8 cellular contexts compared by ENCODE assay signal in genomic region chr16:21656795-21657768, GRCh38. TPM values are rescaled to one million over a fixed set of nuclear protein-coding genes. Genes with fewer than 3 reads are reported as not detected.
DNase-seq lines count a peak whose midpoint lies in the region; ATAC-seq and TF ChIP-seq lines count a peak whose summit lies in the region.

No MANE protein-coding gene starts in this region.

- no peaks in the 10 kb centered on the region for H3K27me3 ChIP-seq in SJCRH30

- peaks cover 26% of the 10 kb centered on the region for H3K36me3 Mint-ChIP-seq in stimulated activated naive CD8-positive, alpha-beta T cell treated with anti-CD3 and anti-CD28 coated beads, Interleukin-15, Interleukin-2, amounts not matched to agents 100 ng/mL and 50 ng/mL, for 24 hours (ENCODE audit: low read depth)
- H3K36me3 Mint-ChIP-seq in chondrocyte (ENCODE audit: low read depth) = peaks cover 6% of the 10 kb centered on the region
- H3K36me3 Mint-ChIP-seq in activated T-helper 2 cell treated with anti-CD3 and anti-CD28 coated beads, Interferon-gamma antibody, Interleukin-2, Interleukin-4, amounts not matched to agents 10 μg/mL and 5 μg/mL and 100 μg/mL, durations not matched to agents 14 hours and 24 hours and 36 hours (ENCODE audit: low read depth) = peaks cover 22% of the 10 kb centered on the region

- no peaks in the 10 kb centered on the region for H3K9me3 ChIP-seq in SJCRH30 (replicated peaks)

- peaks cover 56% of the 10 kb centered on the region for H3K4me1 Mint-ChIP-seq in stimulated activated naive CD8-positive, alpha-beta T cell treated with anti-CD3 and anti-CD28 coated beads, Interleukin-15, Interleukin-2, amounts not matched to agents 100 ng/mL and 50 ng/mL, for 24 hours (ENCODE audit: low read depth)
- peaks cover 10% of the 10 kb centered on the region for H3K4me1 Mint-ChIP-seq in chondrocyte (ENCODE audit: low read depth)
- peaks cover 37% of the 10 kb centered on the region for H3K4me1 Mint-ChIP-seq in activated T-helper 2 cell treated with anti-CD3 and anti-CD28 coated beads, Interferon-gamma antibody, Interleukin-2, Interleukin-4, amounts not matched to agents 10 μg/mL and 5 μg/mL and 100 μg/mL, durations not matched to agents 14 hours and 24 hours and 36 hours (ENCODE audit: low read depth)

- H3K4me3 ChIP-seq in SJCRH30 = no peak overlapping the region

- no peaks in the 10 kb centered on the region for H3K27me3 Mint-ChIP-seq in stimulated activated naive CD8-positive, alpha-beta T cell treated with anti-CD3 and anti-CD28 coated beads, Interleukin-15, Interleukin-2, amounts not matched to agents 100 ng/mL and 50 ng/mL, for 24 hours
- H3K27me3 Mint-ChIP-seq in chondrocyte (ENCODE audit: low read depth) = no peaks in the 10 kb centered on the region
- no peaks in the 10 kb centered on the region for H3K27me3 Mint-ChIP-seq in activated T-helper 2 cell treated with anti-CD3 and anti-CD28 coated beads, Interferon-gamma antibody, Interleukin-2, Interleukin-4, amounts not matched to agents 10 μg/mL and 5 μg/mL and 100 μg/mL, durations not matched to agents 14 hours and 24 hours and 36 hours (ENCODE audit: low read depth)

- H3K4me1 ChIP-seq in SJCRH30 = no peaks in the 10 kb centered on the region

- no peak for DNase-seq in stimulated activated naive CD8-positive, alpha-beta T cell treated with anti-CD3 and anti-CD28 coated beads, Interleukin-15, Interleukin-2, amounts not matched to agents 100 U/mL and 50 U/mL, for 24 hours
- DNase-seq in HuH-7 (ENCODE audit: low spot score) (peak; percentile 75), SJCRH30 (peak; percentile 26 to 71), chondrocyte (ENCODE audit: low spot score) (no peak), lung microvascular endothelial cell (ENCODE audit: low read depth in 2 of 2) (peak; percentile 75 to 76)
- DNase-seq in activated T-helper 2 cell treated with anti-CD3 and anti-CD28 coated beads, Interferon-gamma antibody, Interleukin-2, Interleukin-4, amounts not matched to agents 10 μg/mL and 5 μg/mL and 100 μg/mL, durations not matched to agents 14 hours and 24 hours and 36 hours (ENCODE audit: low spot score) = no peak

- H3K4me3 Mint-ChIP-seq in stimulated activated naive CD8-positive, alpha-beta T cell treated with anti-CD3 and anti-CD28 coated beads, Interleukin-15, Interleukin-2, amounts not matched to agents 100 ng/mL and 50 ng/mL, for 24 hours = peak overlapping the region; percentile 30
- H3K4me3 Mint-ChIP-seq in chondrocyte (ENCODE audit: unreplicated experiment) = no peak overlapping the region
- H3K4me3 Mint-ChIP-seq in activated T-helper 2 cell treated with anti-CD3 and anti-CD28 coated beads, Interferon-gamma antibody, Interleukin-2, Interleukin-4, amounts not matched to agents 10 μg/mL and 5 μg/mL and 100 μg/mL, durations not matched to agents 14 hours and 24 hours and 36 hours (ENCODE audit: low read depth) = no peak overlapping the region

- no peaks in the 10 kb centered on the region for H3K9me3 Mint-ChIP-seq in stimulated activated naive CD8-positive, alpha-beta T cell treated with anti-CD3 and anti-CD28 coated beads, Interleukin-15, Interleukin-2, amounts not matched to agents 100 ng/mL and 50 ng/mL, for 24 hours
- H3K9me3 Mint-ChIP-seq in chondrocyte (ENCODE audit: low read depth) = no peaks in the 10 kb centered on the region
- no peaks in the 10 kb centered on the region for H3K9me3 Mint-ChIP-seq in activated T-helper 2 cell treated with anti-CD3 and anti-CD28 coated beads, Interferon-gamma antibody, Interleukin-2, Interleukin-4, amounts not matched to agents 10 μg/mL and 5 μg/mL and 100 μg/mL, durations not matched to agents 14 hours and 24 hours and 36 hours

- H3K36me3 ChIP-seq in SJCRH30 = peaks cover 9% of the 10 kb centered on the region

- intact Hi-C loops in activated T-helper 2 cell treated with anti-CD3 and anti-CD28 coated beads, Interferon-gamma antibody, Interleukin-2, Interleukin-4, amounts not matched to agents 10 μg/mL and 5 μg/mL and 100 μg/mL, durations not matched to agents 14 hours and 24 hours and 36 hours (cut with micrococcal nuclease) = loop anchor here (1.0 kb wide), 1 partner anchor 51 kb away; no protein-coding TSS in a partner anchor

- H3K27ac ChIP-seq in SJCRH30 = no peak overlapping the region

- ATAC-seq in stimulated activated naive CD8-positive, alpha-beta T cell treated with anti-CD3 and anti-CD28 coated beads, Interleukin-15, Interleukin-2, amounts not matched to agents 100 U/mL and 50 U/mL, for 24 hours = no peak
- no peak for ATAC-seq in GM19455 (IDR thresholded peaks at IDR 0.05; ENCODE audit: unreplicated experiment)

- peak overlapping the region; percentile 32 for H3K27ac Mint-ChIP-seq in stimulated activated naive CD8-positive, alpha-beta T cell treated with anti-CD3 and anti-CD28 coated beads, Interleukin-15, Interleukin-2, amounts not matched to agents 100 ng/mL and 50 ng/mL, for 24 hours
- H3K27ac Mint-ChIP-seq in chondrocyte (ENCODE audit: unreplicated experiment) = no peak overlapping the region
- H3K27ac Mint-ChIP-seq in activated T-helper 2 cell treated with anti-CD3 and anti-CD28 coated beads, Interferon-gamma antibody, Interleukin-2, Interleukin-4, amounts not matched to agents 10 μg/mL and 5 μg/mL and 100 μg/mL, durations not matched to agents 14 hours and 24 hours and 36 hours = no peak overlapping the region

- TF ChIP-seq CTCF in chondrocyte (IDR thresholded peaks at IDR 0.05) = peak; percentile 96

RNA-seq across cellular contexts. Expression of gene IGSF6, which starts 4.7 kb away (rescaled TPM):
- not detected in 2 replicates for total RNA-seq in SJCRH30 (2014; rRNA removed; shearing (Covaris generic))
- total RNA-seq in chondrocyte (not detected in 3 replicates), lung microvascular endothelial cell (not detected in 2 replicates)
- total RNA-seq in activated T-helper 2 cell treated with anti-CD3 and anti-CD28 coated beads, Interferon-gamma antibody, Interleukin-2, Interleukin-4, amounts not matched to agents 10 μg/mL and 5 μg/mL and 100 μg/mL, durations not matched to agents 14 hours and 24 hours and 36 hours = not detected in 2 replicates

RNA-seq across cellular contexts. Expression of gene OTOA, which starts 6.7 kb away (rescaled TPM):
- total RNA-seq in SJCRH30 (2014; rRNA removed; shearing (Covaris generic)) = 0.08 TPM in 1 of 2 replicates, not detected in the other
- total RNA-seq in chondrocyte (0.10 TPM in 1 of 3 replicates, not detected in the others), lung microvascular endothelial cell (under 0.01 TPM in 1 of 2 replicates, not detected in the other)
- 0.07 TPM in 1 of 2 replicates, not detected in the other for total RNA-seq in activated T-helper 2 cell treated with anti-CD3 and anti-CD28 coated beads, Interferon-gamma antibody, Interleukin-2, Interleukin-4, amounts not matched to agents 10 μg/mL and 5 μg/mL and 100 μg/mL, durations not matched to agents 14 hours and 24 hours and 36 hours

RNA-seq across cellular contexts. Expression of gene METTL9, which starts 57.7 kb away (rescaled TPM):
- total RNA-seq in SJCRH30 (2014; rRNA removed; shearing (Covaris generic)) = 103 and 125 TPM in 2 replicates
- total RNA-seq in chondrocyte (77.1 to 88.6 TPM (median 82.8 TPM) in 3 replicates), lung microvascular endothelial cell (165 and 184 TPM in 2 replicates)
- 73.9 and 75.8 TPM in 2 replicates for total RNA-seq in activated T-helper 2 cell treated with anti-CD3 and anti-CD28 coated beads, Interferon-gamma antibody, Interleukin-2, Interleukin-4, amounts not matched to agents 10 μg/mL and 5 μg/mL and 100 μg/mL, durations not matched to agents 14 hours and 24 hours and 36 hours

Comparison
In these comparisons a context has a peak if more than half of its experiments do, and no peak if none do; other contexts are left out.
1. DNase-seq: peak in HuH-7 (single experiment), SJCRH30 (2 of 2) and lung microvascular endothelial cell (2 of 2); none in stimulated activated naive CD8-positive, alpha-beta T cell treated with anti-CD3 and anti-CD28 coated beads, Interleukin-15, Interleukin-2, amounts not matched to agents 100 U/mL and 50 U/mL, for 24 hours (single experiment), chondrocyte (single experiment) and activated T-helper 2 cell treated with anti-CD3 and anti-CD28 coated beads, Interferon-gamma antibody, Interleukin-2, Interleukin-4, amounts not matched to agents 10 μg/mL and 5 μg/mL and 100 μg/mL, durations not matched to agents 14 hours and 24 hours and 36 hours (single experiment).